ENCODE assay signal across 20 cellular contexts in genomic region chr2:235201796-235202195, GRCh38.
"Had no signal": no experiment of that assay in that cellular context is flagged by ENCODE, and none has a peak within 500 bp of the region (broad histone marks: within the 10 kb centered on the region; RNA-seq: fewer than 3 reads in every experiment).

No MANE protein-coding gene starts in this region.

- H3K9me3 Mint-ChIP-seq: activated CD4-positive, alpha-beta T cell treated with anti-CD3 and anti-CD28 coated beads, Interleukin-2, amount 10 ng/mL, durations not matched to agents 7 days and 5 days; activated naive CD8-positive, alpha-beta T cell treated with anti-CD3 and anti-CD28 coated beads for 36 hours; immature natural killer cell had no signal

- H3K4me1 ChIP-seq: foreskin keratinocyte, right lobe of liver, spleen, stomach, testis, upper lobe of right lung had no signal

- H3K4me3 ChIP-seq: lung, right lobe of liver, spleen, stomach, testis, upper lobe of right lung had no signal

- ATAC-seq: foreskin keratinocyte, left colon, right lobe of liver, upper lobe of right lung had no signal

- H3K27ac Mint-ChIP-seq: activated CD4-positive, alpha-beta T cell treated with anti-CD3 and anti-CD28 coated beads, Interleukin-2, amount 10 ng/mL, durations not matched to agents 7 days and 5 days; activated naive CD8-positive, alpha-beta T cell treated with anti-CD3 and anti-CD28 coated beads for 36 hours; brain; immature natural killer cell had no signal

- H3K4me3 Mint-ChIP-seq: activated CD4-positive, alpha-beta T cell treated with anti-CD3 and anti-CD28 coated beads, Interleukin-2, amount 10 ng/mL, durations not matched to agents 7 days and 5 days; activated naive CD8-positive, alpha-beta T cell treated with anti-CD3 and anti-CD28 coated beads for 36 hours; brain; immature natural killer cell had no signal

- H3K27ac ChIP-seq: foreskin keratinocyte, neutrophil, right lobe of liver, spleen, stomach, testis, upper lobe of right lung had no signal

- H3K36me3 Mint-ChIP-seq: activated naive CD8-positive, alpha-beta T cell treated with anti-CD3 and anti-CD28 coated beads for 36 hours; brain; immature natural killer cell had no signal

- H3K27me3 ChIP-seq: neutrophil, right lobe of liver, testis, upper lobe of right lung had no signal

- H3K27me3 Mint-ChIP-seq: activated CD4-positive, alpha-beta T cell treated with anti-CD3 and anti-CD28 coated beads, Interleukin-2, amount 10 ng/mL, durations not matched to agents 7 days and 5 days had no signal

- DNase-seq: activated CD4-positive, alpha-beta T cell treated with anti-CD3 and anti-CD28 coated beads, Interleukin-2, amount 10 ng/mL, durations not matched to agents 7 days and 5 days; activated CD8-positive, alpha-beta memory T cell treated with anti-CD3 and anti-CD28 coated beads for 24 hours; activated gamma-delta T cell treated with Interleukin-2 at 50 U/mL for 16 hours; activated naive CD8-positive, alpha-beta T cell treated with anti-CD3 and anti-CD28 coated beads for 36 hours; amygdala; central memory CD4-positive, alpha-beta T cell; cortex of kidney; effector CD8-positive, alpha-beta T cell; foreskin keratinocyte; immature natural killer cell; left colon; midbrain; right lobe of liver; spleen; stomach; testis; upper lobe of right lung had no signal

- H3K4me1 Mint-ChIP-seq: activated CD4-positive, alpha-beta T cell treated with anti-CD3 and anti-CD28 coated beads, Interleukin-2, amount 10 ng/mL, durations not matched to agents 7 days and 5 days; activated naive CD8-positive, alpha-beta T cell treated with anti-CD3 and anti-CD28 coated beads for 36 hours; immature natural killer cell had no signal

- H3K36me3 ChIP-seq: neutrophil, right lobe of liver, spleen, stomach, upper lobe of right lung had no signal
